In genomic region chr11:131593301-131593700, GRCh38 we compare ENCODE assay signal across 24 cellular contexts.
"Had no signal": no experiment of that assay in that cellular context is flagged by ENCODE, and none has a peak within 500 bp of the region (broad histone marks: within the 10 kb centered on the region; RNA-seq: fewer than 3 reads in every experiment).

No MANE protein-coding gene starts in this region.

- H3K27ac ChIP-seq: brain microvascular endothelial cell, cardiac muscle cell had no signal

- H3K27me3 ChIP-seq: brain microvascular endothelial cell, cardiac muscle cell had no signal

- H3K36me3 ChIP-seq: brain microvascular endothelial cell, cardiac muscle cell had no signal

- DNase-seq: activated B cell treated with CpG ODN at 0.5 μM for 24 hours; activated CD4-positive, alpha-beta memory T cell treated with anti-CD3 and anti-CD28 coated beads for 36 hours; activated CD4-positive, alpha-beta T cell treated with anti-CD3 and anti-CD28 coated beads, Interleukin-2, amount 10 ng/mL, durations not matched to agents 7 days and 5 days; activated CD8-positive, alpha-beta memory T cell treated with anti-CD3 and anti-CD28 coated beads for 24 hours; activated effector memory CD4-positive, alpha-beta T cell treated with anti-CD3 and anti-CD28 coated beads, Interleukin-2, amount 50 U/mL, for 16 hours; activated naive CD4-positive, alpha-beta T cell treated with Interleukin-2 at 50 U/mL for 16 hours; activated naive CD8-positive, alpha-beta T cell treated with anti-CD3 and anti-CD28 coated beads, Interleukin-2, amount 50 U/mL, for 24 hours; activated T-cell treated with anti-CD3 and anti-CD28 coated beads, Interleukin-2, amount 50 U/mL, for 4 hours; amniotic stem cell; brain microvascular endothelial cell; cerebellar nuclear complex; Karpas-422; NCI-H1092; NCI-H1930; NCI-H2107; NCI-H2171 treated with DMSO at 0.1 percent for 48 hours; NCI-H226; NCI-H526; NCI-H82; SIG-M5; T-helper 17 cell; T-helper 9 cell had no signal

- H3K4me3 ChIP-seq: cardiac muscle cell had no signal

- ATAC-seq: activated naive CD4-positive, alpha-beta T cell treated with anti-CD3 and anti-CD28 coated beads, Interleukin-2, amount 50 U/mL, for 72 hours; activated naive CD8-positive, alpha-beta T cell treated with anti-CD3 and anti-CD28 coated beads, Interleukin-2, amount 50 U/mL, for 24 hours; activated T-cell treated with anti-CD3 and anti-CD28 coated beads, Interleukin-2, amount 50 U/mL, for 4 hours; T-helper 17 cell had no signal
